Comparison of ENCODE assay signal across 8 cellular contexts in the genomic region with DNA sequence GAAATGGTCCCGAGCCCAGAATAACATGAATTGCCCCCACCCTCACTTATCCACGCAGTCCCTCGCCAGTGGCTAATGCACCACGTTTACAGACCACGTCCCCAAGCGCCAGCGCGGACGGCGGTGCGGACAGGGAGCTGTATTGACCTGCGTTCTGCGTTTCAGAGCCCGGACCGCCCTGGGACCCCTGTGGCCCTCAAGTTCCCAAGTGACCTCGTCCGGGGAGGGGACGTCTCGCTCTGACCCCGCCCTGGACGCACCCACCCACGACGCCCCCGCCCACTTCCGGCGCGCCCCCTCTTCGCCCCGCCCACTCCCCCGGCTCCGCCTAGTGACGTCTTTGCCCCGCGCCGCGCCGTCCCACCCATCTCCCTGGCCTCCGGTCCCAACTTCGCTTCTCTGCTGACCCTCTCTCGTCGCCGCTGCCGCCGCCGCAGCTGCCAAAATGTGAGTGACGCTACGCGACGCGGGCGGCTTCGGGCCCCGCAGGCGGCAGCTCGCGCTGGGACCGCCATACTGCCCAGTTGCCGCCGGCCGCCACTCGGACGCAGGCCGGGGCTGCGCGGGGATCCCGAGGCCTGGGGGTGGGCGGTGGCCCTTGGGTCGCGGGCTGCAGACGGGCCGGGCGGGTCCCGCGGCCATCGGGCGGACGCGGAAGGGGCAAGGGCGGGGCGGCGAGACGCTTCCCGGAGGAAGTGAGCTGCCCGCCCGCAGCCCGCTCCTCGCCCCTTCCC. TPM values are rescaled to one million over a fixed set of nuclear protein-coding genes. Genes with fewer than 3 reads are reported as not detected.
A peak's percentile ranks its signal among the peaks of the same experiment; 100 is the strongest.
DNase-seq lines count a peak whose midpoint lies in the region; ATAC-seq and TF ChIP-seq lines count a peak whose summit lies in the region.

A gene with protein sequence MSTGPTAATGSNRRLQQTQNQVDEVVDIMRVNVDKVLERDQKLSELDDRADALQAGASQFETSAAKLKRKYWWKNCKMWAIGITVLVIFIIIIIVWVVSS (plus strand): TSS at position 358 of the 734 bp plus-strand sequence. CDS start 88 bp downstream, at position 446.

- no peak for TF ChIP-seq CTCF in choroid plexus epithelial cell (conservative IDR thresholded peaks at IDR 0.05; ENCODE audit: low read depth, low read length)

- peaks cover 21% of the 10 kb centered on the region for H3K4me1 Mint-ChIP-seq in activated CD4-positive, alpha-beta T cell treated with anti-CD3 and anti-CD28 coated beads for 36 hours

- H3K4me3 ChIP-seq in choroid plexus epithelial cell (ENCODE audit: low read depth, low read length), result peak within 1 kb of the TSS; percentile 79

- peak within 1 kb of the TSS; percentile 72 for H3K27ac Mint-ChIP-seq in activated CD4-positive, alpha-beta T cell treated with anti-CD3 and anti-CD28 coated beads for 36 hours

- H3K4me3 Mint-ChIP-seq in activated CD4-positive, alpha-beta T cell treated with anti-CD3 and anti-CD28 coated beads for 36 hours, result peak within 1 kb of the TSS; percentile 80

- peak; percentile 78 for ATAC-seq in HG02973 (IDR thresholded peaks at IDR 0.05; ENCODE audit: unreplicated experiment)
- peak; percentile 90 for ATAC-seq in activated CD4-positive, alpha-beta T cell treated with anti-CD3 and anti-CD28 coated beads for 36 hours

- CTCF ChIA-PET in activated CD4-positive, alpha-beta T cell treated with anti-CD3 and anti-CD28 coated beads for 36 hours (lab: Charles Lee), result interaction anchor here (0.5 kb wide), 1 partner anchor 535 kb away, joined by 3 read pairs; no protein-coding TSS in a partner anchor

- H3K27me3 Mint-ChIP-seq in activated CD4-positive, alpha-beta T cell treated with anti-CD3 and anti-CD28 coated beads for 36 hours, result peaks cover 6% of the 10 kb centered on the region

- DNase-seq in NCI-H524 (lab: John Stamatoyannopoulos, UW) (peak; percentile 36 to 59), NCI-H524 treated with DMSO at 0.1 percent for 48 hours (lab: John Stamatoyannopoulos, UW) (no peak), NCI-H446 (lab: John Stamatoyannopoulos, UW) (peak; percentile 48 to 83), choroid plexus epithelial cell (ENCODE audit: low read depth) (peak; percentile 78)
- peak; percentile 94 for DNase-seq in activated CD4-positive, alpha-beta T cell treated with anti-CD3 and anti-CD28 coated beads for 36 hours
- DNase-seq in stimulated activated CD4-positive, alpha-beta T cell treated with anti-CD3 and anti-CD28 coated beads, Interleukin-1b, Interleukin-23, amount 100 ng/mL, for 4 hours (ENCODE audit: low read depth in 2 of 2), result peak; percentile 88 to 89

- intact Hi-C loops in activated CD4-positive, alpha-beta T cell treated with anti-CD3 and anti-CD28 coated beads for 36 hours (cut with DNase I, micrococcal nuclease), result loop anchor here (1.0 to 5.0 kb wide), 6 partner anchors 12 to 1169 kb away; a partner anchor contains a TSS

- no peaks in the 10 kb centered on the region for H3K9me3 Mint-ChIP-seq in activated CD4-positive, alpha-beta T cell treated with anti-CD3 and anti-CD28 coated beads for 36 hours (ENCODE audit: low read depth)

- H3K36me3 Mint-ChIP-seq in activated CD4-positive, alpha-beta T cell treated with anti-CD3 and anti-CD28 coated beads for 36 hours (ENCODE audit: low read depth), result peaks cover 15% of the 10 kb centered on the region

- POLR2A ChIA-PET in activated CD4-positive, alpha-beta T cell treated with anti-CD3 and anti-CD28 coated beads for 36 hours (lab: Charles Lee), result interaction anchor here (1.1 kb wide), 1 partner anchor 222 kb away, joined by 3 read pairs; no protein-coding TSS in a partner anchor

- H3K27ac ChIP-seq in layer of hippocampus (ENCODE audit: low read depth, low read length), result peak within 1 kb of the TSS; percentile 91

- no peaks in the 10 kb centered on the region for H3K27me3 ChIP-seq in layer of hippocampus (ENCODE audit: control insufficient read depth, insufficient read depth, low read length)

RNA-seq across cellular contexts. Expression of the gene that starts here (rescaled TPM):
- 10 to 100 TPM; 16.8 to 17.4 TPM for total RNA-seq in activated CD4-positive, alpha-beta T cell treated with anti-CD3 and anti-CD28 coated beads for 36 hours
